Comparison of ENCODE assay signal across 19 cellular contexts in genomic region chr3:31725976-31726375, GRCh38.
A peak's percentile ranks its signal among the peaks of the same experiment; 100 is the strongest.
DNase-seq lines count a peak whose midpoint lies in the region; ATAC-seq and TF ChIP-seq lines count a peak whose summit lies in the region.
"Had no signal": no experiment of that assay in that cellular context is flagged by ENCODE, and none has a peak within 500 bp of the region (broad histone marks: within the 10 kb centered on the region; RNA-seq: fewer than 3 reads in every experiment).

No MANE protein-coding gene starts in this region.

- H2BK120ac ChIP-seq in mesendoderm (ENCODE audit: low read depth, low read length) = no peak overlapping the region

- H3K23ac ChIP-seq in mesendoderm (ENCODE audit: low read length) = no peak overlapping the region

- H3K27ac ChIP-seq in mesendoderm (ENCODE audit: low read depth, low read length) (no peak overlapping the region), smooth muscle cell (ENCODE audit: low read depth) (peak overlapping the region; percentile 90), psoas muscle (no peak overlapping the region)
- H3K27ac ChIP-seq: BLaER1 had no signal

- no peak overlapping the region for H3K18ac ChIP-seq in mesendoderm (ENCODE audit: low read length)

- H2BK15ac ChIP-seq in mesendoderm (replicated peaks; ENCODE audit: low read depth) = no peak overlapping the region

- H4K5ac ChIP-seq in mesendoderm (ENCODE audit: low read length) = no peak overlapping the region

- DNase-seq in islet precursor cell = peak; percentile 70
- peak; percentile 23 for DNase-seq in mesendoderm
- DNase-seq in smooth muscle cell (lab: John Stamatoyannopoulos, UW; ENCODE audit: unreplicated experiment) = no peak
- no peak for DNase-seq in psoas muscle
- DNase-seq in COLO668 (lab: John Stamatoyannopoulos, UW; ENCODE audit: unreplicated experiment) = no peak
- DNase-seq in NCI-H1694 (lab: John Stamatoyannopoulos, UW) = no peak
- DNase-seq in GM13977 (ENCODE audit: low spot score) = no peak
- DNase-seq: 8988T; ACHN; BE2C; C1 segment of cervical spinal cord; Caco-2; Calu3; CD4-positive, alpha-beta memory T cell; CD4-positive, CD25-positive, alpha-beta regulatory T cell; CD8-positive, alpha-beta memory T cell; DMS79 treated with DMSO at 0.1 percent for 48 hours; GF-D8 had no signal

- intact Hi-C loops in psoas muscle (cut with DNase I) = no loop called here

- H3K9me3 ChIP-seq in smooth muscle cell (replicated peaks; ENCODE audit: low read depth) (no peaks in the 10 kb centered on the region), psoas muscle (no peaks in the 10 kb centered on the region)
- H3K9me3 ChIP-seq: BE2C, BLaER1, Caco-2 had no signal

- no peak overlapping the region for H2AFZ ChIP-seq in smooth muscle cell (ENCODE audit: low read depth)

- H3K4ac ChIP-seq in mesendoderm (ENCODE audit: low read depth, low read length) = no peak overlapping the region

- TF ChIP-seq CTCF in smooth muscle cell (IDR thresholded peaks at IDR 0.05; ENCODE audit: borderline replicate concordance, insufficient read depth, poor library complexity, severe bottlenecking) (no peak), psoas muscle (IDR thresholded peaks at IDR 0.05) (no peak), GM13977 (IDR thresholded peaks at IDR 0.05; ENCODE audit: extremely low read depth, insufficient read depth, missing control alignments) (no peak)

- no CpG with 5 or more reads among the region's 4 CpGs for WGBS in mesendoderm (ENCODE audit: extremely low coverage, insufficient coverage, low lambda C conversion rate)
- WGBS in smooth muscle cell (ENCODE audit: low lambda C conversion rate) = 93% methylated on average over 4 of the region's 4 CpGs
- WGBS in psoas muscle, 3 donors = 93 to 97% (median 95%) methylated on average over 4 of the region's 4 CpGs

- no peaks in the 10 kb centered on the region for H3K79me1 ChIP-seq in mesendoderm (ENCODE audit: low read length)

- H3F3A ChIP-seq in smooth muscle cell (ENCODE audit: low read depth) = peaks cover 15% of the 10 kb centered on the region

- H4K8ac ChIP-seq in mesendoderm (ENCODE audit: low read depth, low read length) = no peak overlapping the region

- H4K20me1 ChIP-seq in smooth muscle cell (ENCODE audit: low read depth) = no peaks in the 10 kb centered on the region
- H4K20me1 ChIP-seq: BLaER1 had no signal

- no peak for ATAC-seq in psoas muscle

- no peaks in the 10 kb centered on the region for H3K4me1 ChIP-seq in mesendoderm (ENCODE audit: control insufficient read depth, low read depth, low read length)
- peaks cover 26% of the 10 kb centered on the region for H3K4me1 ChIP-seq in smooth muscle cell (ENCODE audit: low read depth)
- H3K4me1 ChIP-seq in psoas muscle = no peaks in the 10 kb centered on the region
- H3K4me1 ChIP-seq: BE2C, BLaER1, Caco-2 had no signal

- H3K4me3 ChIP-seq in mesendoderm (ENCODE audit: low read length) = no peak overlapping the region
- H3K4me3 ChIP-seq in smooth muscle cell = no peak overlapping the region
- H3K4me3 ChIP-seq in psoas muscle = no peak overlapping the region
- H3K4me3 ChIP-seq: BLaER1 had no signal

- H3K79me2 ChIP-seq in mesendoderm (ENCODE audit: control insufficient read depth, insufficient read depth, low read length) (no peaks in the 10 kb centered on the region), smooth muscle cell (ENCODE audit: low read depth) (peaks cover 10% of the 10 kb centered on the region)

- H3K9ac ChIP-seq in mesendoderm (ENCODE audit: low read length) (no peak overlapping the region), smooth muscle cell (ENCODE audit: low read depth) (no peak overlapping the region)
- H3K9ac ChIP-seq: BLaER1 had no signal

- no peak overlapping the region for H3K4me2 ChIP-seq in mesendoderm (ENCODE audit: low read length)
- H3K4me2 ChIP-seq in smooth muscle cell = no peak overlapping the region
- H3K4me2 ChIP-seq: BLaER1 had no signal

- in situ Hi-C loops in GM13977 (cut with MboI; ENCODE audit: low pct_unique_long_range_greater_than_20kb, low sequenced_read_pairs, unreplicated experiment) = no loop called here

- H2BK5ac ChIP-seq in mesendoderm (ENCODE audit: low read length) = no peak overlapping the region

- H2AK5ac ChIP-seq in mesendoderm (ENCODE audit: low read length) = no peak overlapping the region

- no peak overlapping the region for H3K56ac ChIP-seq in mesendoderm (ENCODE audit: low read length)

- no peaks in the 10 kb centered on the region for H3K36me3 ChIP-seq in mesendoderm (ENCODE audit: control insufficient read depth, insufficient read depth, low read length)
- no peaks in the 10 kb centered on the region for H3K36me3 ChIP-seq in smooth muscle cell (ENCODE audit: low read depth)
- no peaks in the 10 kb centered on the region for H3K36me3 ChIP-seq in psoas muscle (ENCODE audit: insufficient read depth in 1 of 2, low read depth in 1 of 2)
- H3K36me3 ChIP-seq: BE2C, BLaER1 had no signal

- H3K27me3 ChIP-seq in mesendoderm (ENCODE audit: insufficient read depth, low read length, poor library complexity) = no peaks in the 10 kb centered on the region
- H3K27me3 ChIP-seq in smooth muscle cell (ENCODE audit: low read depth) = no peaks in the 10 kb centered on the region
- no peaks in the 10 kb centered on the region for H3K27me3 ChIP-seq in psoas muscle (ENCODE audit: insufficient read depth in 3 of 3, low read length in 2 of 3)
- H3K27me3 ChIP-seq: BE2C, BLaER1 had no signal

Comparison
In these comparisons a context has a peak if more than half of its experiments do, and no peak if none do; other contexts are left out.
1. DNase-seq: peak in islet precursor cell (single experiment) and mesendoderm (single experiment); none in smooth muscle cell (single experiment), psoas muscle (0 of 2), COLO668 (single experiment), NCI-H1694 (single experiment) and GM13977 (single experiment).